ENCODE assay signal across 1 cellular context in the genomic region with DNA sequence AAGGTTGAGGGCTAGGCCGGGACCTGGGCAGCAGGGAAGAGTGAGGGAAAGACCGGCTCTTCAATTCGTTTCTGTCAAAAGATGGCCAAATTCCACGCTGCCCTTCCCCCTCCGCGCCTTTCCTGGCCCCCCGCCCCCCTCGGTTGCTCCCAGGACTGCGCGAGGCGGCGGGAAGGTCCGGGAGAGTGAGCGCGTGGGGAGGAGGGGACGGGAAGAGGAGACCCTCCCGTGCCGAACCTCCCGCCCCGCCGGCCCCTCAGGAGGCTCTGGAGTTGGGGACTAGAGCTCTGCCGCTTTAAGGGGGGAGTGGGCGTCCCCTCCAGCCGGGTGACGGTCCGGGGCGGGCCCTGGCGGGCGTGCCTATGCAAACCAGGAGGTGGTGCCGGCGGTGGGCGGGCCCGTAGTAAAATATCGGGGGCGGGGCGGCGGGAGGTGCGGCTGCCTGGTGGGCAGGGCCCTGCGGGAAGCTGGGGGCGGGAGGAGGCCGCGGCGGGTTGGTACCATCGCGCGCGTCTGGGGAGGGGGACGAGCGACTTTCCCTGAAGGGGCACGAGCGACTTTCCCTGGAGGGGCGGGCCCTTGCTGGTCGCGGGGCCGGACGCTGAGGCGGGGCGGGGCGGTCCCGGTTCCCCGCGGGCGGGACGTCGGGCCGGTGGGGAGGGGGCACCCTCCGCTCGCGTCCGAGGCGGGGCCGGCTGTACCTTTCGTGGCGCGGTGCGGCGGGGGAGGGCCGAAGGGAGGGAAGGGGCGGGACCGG.
A peak's percentile ranks its signal among the peaks of the same experiment; 100 is the strongest.
TF ChIP-seq lines count a peak whose summit lies in the region.

No MANE protein-coding gene starts in this region.

TF ChIP-seq in K562, 482 proteins besides CTCF, POLR2A, EP300 and RAD21 (continued from another document and continues in another):
- TF ChIP-seq L3MBTL2 (IDR thresholded peaks at IDR 0.05) (peak; percentile 60; the same call in 1 of the 2 replicates), NR1H2 (CRISPR knock-in tag; IDR thresholded peaks at IDR 0.05) (no peak), ZNF143 (CRISPR knock-in tag; IDR thresholded peaks at IDR 0.05) (no peak), FOXP1 (CRISPR knock-in tag; IDR thresholded peaks at IDR 0.05) (no peak), BRCA1 (IDR thresholded peaks at IDR 0.05) (no peak), BRCA1 (CRISPR knock-in tag; IDR thresholded peaks at IDR 0.05) (no peak), MTA3 (IDR thresholded peaks at IDR 0.05; ENCODE audit: borderline replicate concordance) (no peak), GABPB1 (CRISPR knock-in tag; IDR thresholded peaks at IDR 0.05) (peak; percentile 45; the same call in 1 of the 2 replicates), GTF2F1 (IDR thresholded peaks at IDR 0.05; ENCODE audit: low read depth, low read length) (no peak), HEY1 (CRISPR knock-in tag; IDR thresholded peaks at IDR 0.05; ENCODE audit: borderline replicate concordance) (no peak), TCF3 (CRISPR knock-in tag; IDR thresholded peaks at IDR 0.05) (no peak), KLF10 (CRISPR knock-in tag; IDR thresholded peaks at IDR 0.05) (no peak), ZNF408 (CRISPR knock-in tag; IDR thresholded peaks at IDR 0.05; ENCODE audit: low read depth) (no peak), ZNF584 (CRISPR knock-in tag; IDR thresholded peaks at IDR 0.05; ENCODE audit: low read depth) (no peak), MYC (IDR thresholded peaks at IDR 0.05; ENCODE audit: low read depth, low read length) (no peak), MYC (CRISPR knock-in tag; IDR thresholded peaks at IDR 0.05; ENCODE audit: borderline replicate concordance, low read depth) (no peak), SRSF1 (IDR thresholded peaks at IDR 0.05; ENCODE audit: low read depth, low read length) (no peak), POLR2H (tag; IDR thresholded peaks at IDR 0.05; ENCODE audit: low read depth) (no peak), EWSR1 (IDR thresholded peaks at IDR 0.05; ENCODE audit: borderline replicate concordance, low read depth, partially characterized antibody) (no peak), MAFK (IDR thresholded peaks at IDR 0.05; ENCODE audit: low read length) (no peak), TCF7 (IDR thresholded peaks at IDR 0.05; ENCODE audit: borderline replicate concordance) (no peak), ARNT (IDR thresholded peaks at IDR 0.05) (no peak), CREM (IDR thresholded peaks at IDR 0.05; ENCODE audit: low read depth) (peak; percentile 51), ZBTB1 (CRISPR knock-in tag; IDR thresholded peaks at IDR 0.05; ENCODE audit: borderline replicate concordance, low read depth) (no peak), JUNB (CRISPR knock-in tag; conservative IDR thresholded peaks at IDR 0.05) (no peak), BACH1 (tag; IDR thresholded peaks at IDR 0.05) (no peak), PCBP1 (IDR thresholded peaks at IDR 0.05; ENCODE audit: low read depth, low read length, poor library complexity, severe bottlenecking) (no peak), ATF7 (IDR thresholded peaks at IDR 0.05) (peak; percentile 81), ZNF696 (CRISPR knock-in tag; conservative IDR thresholded peaks at IDR 0.05) (no peak), ADNP (tag; IDR thresholded peaks at IDR 0.05) (no peak), SP1 (CRISPR knock-in tag; IDR thresholded peaks at IDR 0.05) (0 out of 2 replicates have a peak, but pooled peaks have one; percentile 41), HMGN3 (IDR thresholded peaks at IDR 0.05; ENCODE audit: borderline replicate concordance, extremely low read depth, insufficient read length, low read depth, low read length) (no peak), SMAD2 (IDR thresholded peaks at IDR 0.05; ENCODE audit: low read depth, low read length) (no peak), HMG20A (CRISPR knock-in tag; conservative IDR thresholded peaks at IDR 0.05) (no peak), SMARCB1 (IDR thresholded peaks at IDR 0.05; ENCODE audit: insufficient read length, low read depth) (no peak), U2AF1 (optimal IDR thresholded peaks at IDR 0.05; ENCODE audit: low read depth, low read length) (no peak), GATAD2B (IDR thresholded peaks at IDR 0.05; ENCODE audit: borderline replicate concordance) (no peak), RBM14 (IDR thresholded peaks at IDR 0.05; ENCODE audit: borderline replicate concordance, insufficient read depth, low read depth, low read length) (no peak)
- TF ChIP-seq, protein P1, sequence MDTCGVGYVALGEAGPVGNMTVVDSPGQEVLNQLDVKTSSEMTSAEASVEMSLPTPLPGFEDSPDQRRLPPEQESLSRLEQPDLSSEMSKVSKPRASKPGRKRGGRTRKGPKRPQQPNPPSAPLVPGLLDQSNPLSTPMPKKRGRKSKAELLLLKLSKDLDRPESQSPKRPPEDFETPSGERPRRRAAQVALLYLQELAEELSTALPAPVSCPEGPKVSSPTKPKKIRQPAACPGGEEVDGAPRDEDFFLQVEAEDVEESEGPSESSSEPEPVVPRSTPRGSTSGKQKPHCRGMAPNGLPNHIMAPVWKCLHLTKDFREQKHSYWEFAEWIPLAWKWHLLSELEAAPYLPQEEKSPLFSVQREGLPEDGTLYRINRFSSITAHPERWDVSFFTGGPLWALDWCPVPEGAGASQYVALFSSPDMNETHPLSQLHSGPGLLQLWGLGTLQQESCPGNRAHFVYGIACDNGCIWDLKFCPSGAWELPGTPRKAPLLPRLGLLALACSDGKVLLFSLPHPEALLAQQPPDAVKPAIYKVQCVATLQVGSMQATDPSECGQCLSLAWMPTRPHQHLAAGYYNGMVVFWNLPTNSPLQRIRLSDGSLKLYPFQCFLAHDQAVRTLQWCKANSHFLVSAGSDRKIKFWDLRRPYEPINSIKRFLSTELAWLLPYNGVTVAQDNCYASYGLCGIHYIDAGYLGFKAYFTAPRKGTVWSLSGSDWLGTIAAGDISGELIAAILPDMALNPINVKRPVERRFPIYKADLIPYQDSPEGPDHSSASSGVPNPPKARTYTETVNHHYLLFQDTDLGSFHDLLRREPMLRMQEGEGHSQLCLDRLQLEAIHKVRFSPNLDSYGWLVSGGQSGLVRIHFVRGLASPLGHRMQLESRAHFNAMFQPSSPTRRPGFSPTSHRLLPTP (IDR thresholded peaks at IDR 0.05; ENCODE audit: borderline replicate concordance, extremely low read depth, insufficient read length): no peak
- TF ChIP-seq, protein P2, sequence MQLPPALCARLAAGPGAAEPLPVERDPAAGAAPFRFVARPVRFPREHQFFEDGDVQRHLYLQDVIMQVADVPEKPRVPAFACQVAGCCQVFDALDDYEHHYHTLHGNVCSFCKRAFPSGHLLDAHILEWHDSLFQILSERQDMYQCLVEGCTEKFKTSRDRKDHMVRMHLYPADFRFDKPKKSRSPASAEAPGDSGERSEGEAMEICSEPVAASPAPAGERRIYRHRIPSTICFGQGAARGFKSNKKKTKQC (CRISPR knock-in tag; IDR thresholded peaks at IDR 0.05): no peak
- TF ChIP-seq, protein P3, sequence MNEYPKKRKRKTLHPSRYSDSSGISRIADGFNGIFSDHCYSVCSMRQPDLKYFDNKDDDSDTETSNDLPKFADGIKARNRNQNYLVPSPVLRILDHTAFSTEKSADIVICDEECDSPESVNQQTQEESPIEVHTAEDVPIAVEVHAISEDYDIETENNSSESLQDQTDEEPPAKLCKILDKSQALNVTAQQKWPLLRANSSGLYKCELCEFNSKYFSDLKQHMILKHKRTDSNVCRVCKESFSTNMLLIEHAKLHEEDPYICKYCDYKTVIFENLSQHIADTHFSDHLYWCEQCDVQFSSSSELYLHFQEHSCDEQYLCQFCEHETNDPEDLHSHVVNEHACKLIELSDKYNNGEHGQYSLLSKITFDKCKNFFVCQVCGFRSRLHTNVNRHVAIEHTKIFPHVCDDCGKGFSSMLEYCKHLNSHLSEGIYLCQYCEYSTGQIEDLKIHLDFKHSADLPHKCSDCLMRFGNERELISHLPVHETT (CRISPR knock-in tag; conservative IDR thresholded peaks at IDR 0.05 in 1 of 2, IDR thresholded peaks at IDR 0.05 in 1 of 2): peak in 1 of 2 experiments; percentile 73; a peak in 2 of 4 replicates
- TF ChIP-seq, protein P4, sequence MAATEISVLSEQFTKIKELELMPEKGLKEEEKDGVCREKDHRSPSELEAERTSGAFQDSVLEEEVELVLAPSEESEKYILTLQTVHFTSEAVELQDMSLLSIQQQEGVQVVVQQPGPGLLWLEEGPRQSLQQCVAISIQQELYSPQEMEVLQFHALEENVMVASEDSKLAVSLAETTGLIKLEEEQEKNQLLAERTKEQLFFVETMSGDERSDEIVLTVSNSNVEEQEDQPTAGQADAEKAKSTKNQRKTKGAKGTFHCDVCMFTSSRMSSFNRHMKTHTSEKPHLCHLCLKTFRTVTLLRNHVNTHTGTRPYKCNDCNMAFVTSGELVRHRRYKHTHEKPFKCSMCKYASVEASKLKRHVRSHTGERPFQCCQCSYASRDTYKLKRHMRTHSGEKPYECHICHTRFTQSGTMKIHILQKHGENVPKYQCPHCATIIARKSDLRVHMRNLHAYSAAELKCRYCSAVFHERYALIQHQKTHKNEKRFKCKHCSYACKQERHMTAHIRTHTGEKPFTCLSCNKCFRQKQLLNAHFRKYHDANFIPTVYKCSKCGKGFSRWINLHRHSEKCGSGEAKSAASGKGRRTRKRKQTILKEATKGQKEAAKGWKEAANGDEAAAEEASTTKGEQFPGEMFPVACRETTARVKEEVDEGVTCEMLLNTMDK (IDR thresholded peaks at IDR 0.05; ENCODE audit: borderline replicate concordance, insufficient read depth, low read depth, low read length, poor library complexity, severe bottlenecking): no peak
- TF ChIP-seq, protein P5, sequence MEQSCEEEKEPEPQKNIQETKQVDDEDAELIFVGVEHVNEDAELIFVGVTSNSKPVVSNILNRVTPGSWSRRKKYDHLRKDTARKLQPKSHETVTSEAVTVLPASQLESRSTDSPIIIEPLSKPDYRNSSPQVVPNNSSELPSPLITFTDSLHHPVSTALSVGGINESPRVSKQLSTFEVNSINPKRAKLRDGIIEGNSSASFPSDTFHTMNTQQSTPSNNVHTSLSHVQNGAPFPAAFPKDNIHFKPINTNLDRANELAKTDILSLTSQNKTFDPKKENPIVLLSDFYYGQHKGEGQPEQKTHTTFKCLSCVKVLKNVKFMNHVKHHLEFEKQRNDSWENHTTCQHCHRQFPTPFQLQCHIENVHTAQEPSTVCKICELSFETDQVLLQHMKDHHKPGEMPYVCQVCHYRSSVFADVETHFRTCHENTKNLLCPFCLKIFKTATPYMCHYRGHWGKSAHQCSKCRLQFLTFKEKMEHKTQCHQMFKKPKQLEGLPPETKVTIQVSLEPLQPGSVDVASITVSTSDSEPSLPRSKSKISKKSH (CRISPR knock-in tag; IDR thresholded peaks at IDR 0.05): no peak
- TF ChIP-seq, protein P6, sequence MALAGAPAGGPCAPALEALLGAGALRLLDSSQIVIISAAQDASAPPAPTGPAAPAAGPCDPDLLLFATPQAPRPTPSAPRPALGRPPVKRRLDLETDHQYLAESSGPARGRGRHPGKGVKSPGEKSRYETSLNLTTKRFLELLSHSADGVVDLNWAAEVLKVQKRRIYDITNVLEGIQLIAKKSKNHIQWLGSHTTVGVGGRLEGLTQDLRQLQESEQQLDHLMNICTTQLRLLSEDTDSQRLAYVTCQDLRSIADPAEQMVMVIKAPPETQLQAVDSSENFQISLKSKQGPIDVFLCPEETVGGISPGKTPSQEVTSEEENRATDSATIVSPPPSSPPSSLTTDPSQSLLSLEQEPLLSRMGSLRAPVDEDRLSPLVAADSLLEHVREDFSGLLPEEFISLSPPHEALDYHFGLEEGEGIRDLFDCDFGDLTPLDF (CRISPR knock-in tag; IDR thresholded peaks at IDR 0.05): no peak
- TF ChIP-seq, protein P7, sequence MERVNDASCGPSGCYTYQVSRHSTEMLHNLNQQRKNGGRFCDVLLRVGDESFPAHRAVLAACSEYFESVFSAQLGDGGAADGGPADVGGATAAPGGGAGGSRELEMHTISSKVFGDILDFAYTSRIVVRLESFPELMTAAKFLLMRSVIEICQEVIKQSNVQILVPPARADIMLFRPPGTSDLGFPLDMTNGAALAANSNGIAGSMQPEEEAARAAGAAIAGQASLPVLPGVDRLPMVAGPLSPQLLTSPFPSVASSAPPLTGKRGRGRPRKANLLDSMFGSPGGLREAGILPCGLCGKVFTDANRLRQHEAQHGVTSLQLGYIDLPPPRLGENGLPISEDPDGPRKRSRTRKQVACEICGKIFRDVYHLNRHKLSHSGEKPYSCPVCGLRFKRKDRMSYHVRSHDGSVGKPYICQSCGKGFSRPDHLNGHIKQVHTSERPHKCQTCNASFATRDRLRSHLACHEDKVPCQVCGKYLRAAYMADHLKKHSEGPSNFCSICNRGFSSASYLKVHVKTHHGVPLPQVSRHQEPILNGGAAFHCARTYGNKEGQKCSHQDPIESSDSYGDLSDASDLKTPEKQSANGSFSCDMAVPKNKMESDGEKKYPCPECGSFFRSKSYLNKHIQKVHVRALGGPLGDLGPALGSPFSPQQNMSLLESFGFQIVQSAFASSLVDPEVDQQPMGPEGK (CRISPR knock-in tag; IDR thresholded peaks at IDR 0.05; ENCODE audit: borderline replicate concordance): no peak
- TF ChIP-seq, protein P8, sequence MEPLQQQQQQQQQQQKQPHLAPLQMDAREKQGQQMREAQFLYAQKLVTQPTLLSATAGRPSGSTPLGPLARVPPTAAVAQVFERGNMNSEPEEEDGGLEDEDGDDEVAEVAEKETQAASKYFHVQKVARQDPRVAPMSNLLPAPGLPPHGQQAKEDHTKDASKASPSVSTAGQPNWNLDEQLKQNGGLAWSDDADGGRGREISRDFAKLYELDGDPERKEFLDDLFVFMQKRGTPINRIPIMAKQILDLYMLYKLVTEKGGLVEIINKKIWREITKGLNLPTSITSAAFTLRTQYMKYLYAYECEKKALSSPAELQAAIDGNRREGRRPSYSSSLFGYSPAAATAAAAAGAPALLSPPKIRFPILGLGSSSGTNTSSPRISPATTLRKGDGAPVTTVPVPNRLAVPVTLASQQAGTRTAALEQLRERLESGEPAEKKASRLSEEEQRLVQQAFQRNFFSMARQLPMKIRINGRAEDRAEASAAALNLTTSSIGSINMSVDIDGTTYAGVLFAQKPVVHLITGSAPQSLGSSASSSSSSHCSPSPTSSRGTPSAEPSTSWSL (CRISPR knock-in tag; IDR thresholded peaks at IDR 0.05; ENCODE audit: borderline replicate concordance): no peak
- TF ChIP-seq, protein P9, sequence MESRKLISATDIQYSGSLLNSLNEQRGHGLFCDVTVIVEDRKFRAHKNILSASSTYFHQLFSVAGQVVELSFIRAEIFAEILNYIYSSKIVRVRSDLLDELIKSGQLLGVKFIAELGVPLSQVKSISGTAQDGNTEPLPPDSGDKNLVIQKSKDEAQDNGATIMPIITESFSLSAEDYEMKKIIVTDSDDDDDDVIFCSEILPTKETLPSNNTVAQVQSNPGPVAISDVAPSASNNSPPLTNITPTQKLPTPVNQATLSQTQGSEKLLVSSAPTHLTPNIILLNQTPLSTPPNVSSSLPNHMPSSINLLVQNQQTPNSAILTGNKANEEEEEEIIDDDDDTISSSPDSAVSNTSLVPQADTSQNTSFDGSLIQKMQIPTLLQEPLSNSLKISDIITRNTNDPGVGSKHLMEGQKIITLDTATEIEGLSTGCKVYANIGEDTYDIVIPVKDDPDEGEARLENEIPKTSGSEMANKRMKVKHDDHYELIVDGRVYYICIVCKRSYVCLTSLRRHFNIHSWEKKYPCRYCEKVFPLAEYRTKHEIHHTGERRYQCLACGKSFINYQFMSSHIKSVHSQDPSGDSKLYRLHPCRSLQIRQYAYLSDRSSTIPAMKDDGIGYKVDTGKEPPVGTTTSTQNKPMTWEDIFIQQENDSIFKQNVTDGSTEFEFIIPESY (CRISPR knock-in tag; IDR thresholded peaks at IDR 0.05): no peak
- TF ChIP-seq, protein P10, sequence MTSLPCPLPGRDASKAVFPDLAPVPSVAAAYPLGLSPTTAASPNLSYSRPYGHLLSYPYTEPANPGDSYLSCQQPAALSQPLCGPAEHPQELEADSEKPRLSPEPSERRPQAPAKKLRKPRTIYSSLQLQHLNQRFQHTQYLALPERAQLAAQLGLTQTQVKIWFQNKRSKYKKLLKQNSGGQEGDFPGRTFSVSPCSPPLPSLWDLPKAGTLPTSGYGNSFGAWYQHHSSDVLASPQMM (CRISPR knock-in tag; IDR thresholded peaks at IDR 0.05): no peak
